12 cellular contexts compared by ENCODE assay signal in genomic region chr1:79695133-79695532, GRCh38.
DNase-seq lines count a peak whose midpoint lies in the region; ATAC-seq and TF ChIP-seq lines count a peak whose summit lies in the region.
"Had no signal": no experiment of that assay in that cellular context is flagged by ENCODE, and none has a peak within 500 bp of the region (broad histone marks: within the 10 kb centered on the region; RNA-seq: fewer than 3 reads in every experiment).

No MANE protein-coding gene starts in this region.

- no peak for TF ChIP-seq EP300 in stomach (IDR thresholded peaks at IDR 0.05)

- TF ChIP-seq POLR2A in stomach (IDR thresholded peaks at IDR 0.05) = no peak
- no peak for TF ChIP-seq POLR2A in erythroblast (IDR thresholded peaks at IDR 0.05; ENCODE audit: low read length)

- H3K27me3 ChIP-seq in stomach (no peaks in the 10 kb centered on the region), aorta (ENCODE audit: control insufficient read depth in 1 of 2, insufficient read depth in 2 of 2, low read length in 1 of 2) (no peaks in the 10 kb centered on the region)

- no peak overlapping the region for H3K27ac ChIP-seq in stomach
- no peak overlapping the region for H3K27ac ChIP-seq in aorta (ENCODE audit: low read depth in 1 of 2, low read length in 2 of 2)
- H3K27ac ChIP-seq: SK-N-MC had no signal

- intact Hi-C loops in stomach (cut with DNase I; ENCODE audit: low total_unique reads) (no loop called here), aorta (cut with DNase I) (no loop called here)

- DNase-seq in DMS53 treated with DMSO at 0.1 percent for 48 hours (lab: John Stamatoyannopoulos, UW; ENCODE audit: unreplicated experiment) (peak; percentile 31), HK-2 (ENCODE audit: unreplicated experiment) (peak; percentile 7), stomach (no peak), aorta (no peak), erythroblast (lab: John Stamatoyannopoulos, UW) (no peak), RKO (ENCODE audit: low spot score) (no peak)
- DNase-seq: naive B cell; NCI-H510A; stimulated activated naive CD8-positive, alpha-beta T cell treated with anti-CD3 and anti-CD28 coated beads, Interleukin-15, Interleukin-2, amounts not matched to agents 100 U/mL and 50 U/mL, for 24 hours had no signal

- H3K4me3 ChIP-seq in stomach (no peak overlapping the region), aorta (ENCODE audit: low read length in 2 of 2) (no peak overlapping the region)
- H3K4me3 ChIP-seq: SK-N-MC had no signal

- peak; percentile 92 for ATAC-seq in GM19467 (IDR thresholded peaks at IDR 0.05; ENCODE audit: unreplicated experiment)
- peak; percentile 96 for ATAC-seq in HG02970 (IDR thresholded peaks at IDR 0.05; ENCODE audit: low FRiP score, unreplicated experiment)
- ATAC-seq in aorta (ENCODE audit: low FRiP score) = no peak
- ATAC-seq: stimulated activated naive CD8-positive, alpha-beta T cell treated with anti-CD3 and anti-CD28 coated beads, Interleukin-15, Interleukin-2, amounts not matched to agents 100 U/mL and 50 U/mL, for 24 hours had no signal

- no peak for TF ChIP-seq CTCF in stomach (IDR thresholded peaks at IDR 0.05)

- H3K36me3 ChIP-seq in stomach (no peaks in the 10 kb centered on the region), aorta (ENCODE audit: control insufficient read depth in 1 of 2, insufficient read depth in 2 of 2, low read length in 1 of 2) (no peaks in the 10 kb centered on the region)

- H3K4me1 ChIP-seq in stomach = no peaks in the 10 kb centered on the region
- H3K4me1 ChIP-seq in aorta (ENCODE audit: control insufficient read depth in 1 of 2, insufficient read depth in 2 of 2, low read length in 2 of 2) = no peaks in the 10 kb centered on the region

- H3K9me3 ChIP-seq in stomach (no peaks in the 10 kb centered on the region), aorta (ENCODE audit: control insufficient read depth, low read length) (peaks cover 1% of the 10 kb centered on the region)

Comparison
In these comparisons a context has a peak if more than half of its experiments do, and no peak if none do; other contexts are left out.
1. DNase-seq: peak in DMS53 treated with DMSO at 0.1 percent for 48 hours (single experiment) and HK-2 (single experiment); none in stomach (single experiment), aorta (0 of 2), erythroblast (0 of 2) and RKO (single experiment).